Comparison of ENCODE assay signal across 25 cellular contexts in the genomic region with DNA sequence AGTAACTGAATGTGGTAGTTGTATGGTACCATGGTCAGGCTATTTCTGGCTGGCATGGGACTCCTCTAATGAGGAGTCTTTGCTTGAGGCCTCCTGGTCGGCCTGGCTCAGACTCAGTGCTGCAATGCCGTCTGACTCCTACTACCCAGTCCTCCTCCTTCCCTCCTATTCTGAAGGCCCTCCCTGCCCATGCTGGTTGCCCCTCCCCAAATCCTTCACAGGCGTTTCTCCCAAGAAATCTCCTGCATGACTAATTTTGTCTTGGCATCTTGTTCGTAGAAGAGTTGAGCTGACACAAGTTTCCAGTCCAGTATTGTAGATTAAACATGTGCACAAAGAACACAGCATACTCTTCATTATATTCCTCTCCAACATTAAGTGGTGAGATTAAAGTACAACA.
DNase-seq lines count a peak whose midpoint lies in the region; ATAC-seq and TF ChIP-seq lines count a peak whose summit lies in the region.
"Had no signal": no experiment of that assay in that cellular context is flagged by ENCODE, and none has a peak within 500 bp of the region (broad histone marks: within the 10 kb centered on the region; RNA-seq: fewer than 3 reads in every experiment).

No MANE protein-coding gene starts in this region.

- peak; percentile 42 for ATAC-seq in left ventricle myocardium superior
- no peak for ATAC-seq in HG02973 (IDR thresholded peaks at IDR 0.05; ENCODE audit: unreplicated experiment)
- no peak for ATAC-seq in HG02759 (IDR thresholded peaks at IDR 0.05; ENCODE audit: unreplicated experiment)
- ATAC-seq: left colon, psoas muscle had no signal

- in situ Hi-C loops in astrocyte of the spinal cord (cut with HindIII; ENCODE audit: low sequenced_read_pairs) = no loop called here

- no peaks in the 10 kb centered on the region for H3K27me3 ChIP-seq in left ventricle myocardium inferior (ENCODE audit: low read depth)
- H3K27me3 ChIP-seq: gastrocnemius medialis had no signal

- DNase-seq in left ventricle myocardium superior (no peak), left ventricle myocardium inferior (no peak), astrocyte of the spinal cord (ENCODE audit: low read depth, low spot score) (peak; percentile 30), fibroblast of pulmonary artery (ENCODE audit: low read depth) (peak; percentile 58), activated gamma-delta T cell treated with Interleukin-2 at 50 U/mL for 16 hours (no peak)
- no peak for DNase-seq in stimulated activated CD4-positive, alpha-beta T cell treated with anti-CD3 and anti-CD28 coated beads, Interleukin-12 subunit alpha, Interleukin-12 subunit beta, amount 100 ng/mL, for 4 hours
- DNase-seq: ACHN; activated CD4-positive, alpha-beta T cell treated with anti-CD3 and anti-CD28 coated beads, Interleukin-2, amount 50 U/mL, for 1 hour; activated CD8-positive, alpha-beta memory T cell treated with anti-CD3 and anti-CD28 coated beads, Interleukin-2, amount 50 U/mL, for 4 hours; activated effector memory CD4-positive, alpha-beta T cell treated with Interleukin-2 at 50 U/mL for 16 hours; amygdala; CD4-positive, CD25-positive, alpha-beta regulatory T cell; effector CD8-positive, alpha-beta T cell; gastrocnemius medialis; KBM-7; left colon; NCI-H1048; NCI-H1930; NCI-H510A treated with DMSO at 0.1 percent for 48 hours; psoas muscle; SHP77; stimulated activated CD8-positive, alpha-beta memory T cell treated with anti-CD3 and anti-CD28 coated beads, Interleukin-4, amount 100 ng/mL, for 48 hours; substantia nigra had no signal

- no peak for TF ChIP-seq CTCF in left ventricle myocardium inferior (IDR thresholded peaks at IDR 0.05; ENCODE audit: borderline replicate concordance)
- no peak for TF ChIP-seq CTCF in astrocyte of the spinal cord (IDR thresholded peaks at IDR 0.05; ENCODE audit: low read depth, low read length)
- no peak for TF ChIP-seq CTCF in fibroblast of pulmonary artery (IDR thresholded peaks at IDR 0.05; ENCODE audit: low read length, missing control alignments)

- H3K36me3 ChIP-seq in left ventricle myocardium inferior = no peaks in the 10 kb centered on the region
- H3K36me3 ChIP-seq: gastrocnemius medialis had no signal

- H3K4me1 ChIP-seq in left ventricle myocardium inferior = no peaks in the 10 kb centered on the region
- H3K4me1 ChIP-seq: gastrocnemius medialis, psoas muscle had no signal

- no peak overlapping the region for H3K27ac ChIP-seq in left ventricle myocardium inferior (replicated peaks)
- H3K27ac ChIP-seq: gastrocnemius medialis, psoas muscle had no signal

- H3K4me3 ChIP-seq in left ventricle myocardium inferior (no peak overlapping the region), astrocyte of the spinal cord (ENCODE audit: low read depth, low read length) (no peak overlapping the region), fibroblast of pulmonary artery (replicated peaks; ENCODE audit: low read depth, low read length) (no peak overlapping the region)
- H3K4me3 ChIP-seq: gastrocnemius medialis, psoas muscle had no signal

- intact Hi-C loops in left ventricle myocardium superior (cut with micrococcal nuclease) (no loop called here), left ventricle myocardium inferior (cut with micrococcal nuclease) (no loop called here)

- peaks cover 11% of the 10 kb centered on the region for H3K9me3 ChIP-seq in left ventricle myocardium inferior (replicated peaks)
- H3K9me3 ChIP-seq: gastrocnemius medialis, psoas muscle had no signal

Comparison
In these comparisons a context has a peak if more than half of its experiments do, and no peak if none do; other contexts are left out.
1. DNase-seq: peak in astrocyte of the spinal cord (single experiment) and fibroblast of pulmonary artery (single experiment); none in left ventricle myocardium superior (single experiment), left ventricle myocardium inferior (single experiment), activated gamma-delta T cell treated with Interleukin-2 at 50 U/mL for 16 hours (single experiment) and stimulated activated CD4-positive, alpha-beta T cell treated with anti-CD3 and anti-CD28 coated beads, Interleukin-12 subunit alpha, Interleukin-12 subunit beta, amount 100 ng/mL, for 4 hours (single experiment).